ENCODE assay signal across 6 cellular contexts in genomic region chr7:111571720-111572119, GRCh38.
"Had no signal": no experiment of that assay in that cellular context is flagged by ENCODE, and none has a peak within 500 bp of the region (broad histone marks: within the 10 kb centered on the region; RNA-seq: fewer than 3 reads in every experiment).

No MANE protein-coding gene starts in this region.

- H3K9ac ChIP-seq: KMS-11 had no signal

- DNase-seq: IMR-90, KBM-7, KG1 had no signal

- H3K4me2 ChIP-seq: KMS-11 had no signal

- H3K27ac ChIP-seq: HL-60, KMS-11 had no signal

- FAIRE-seq: HTR-8/SVneo had no signal
